In the genomic region with DNA sequence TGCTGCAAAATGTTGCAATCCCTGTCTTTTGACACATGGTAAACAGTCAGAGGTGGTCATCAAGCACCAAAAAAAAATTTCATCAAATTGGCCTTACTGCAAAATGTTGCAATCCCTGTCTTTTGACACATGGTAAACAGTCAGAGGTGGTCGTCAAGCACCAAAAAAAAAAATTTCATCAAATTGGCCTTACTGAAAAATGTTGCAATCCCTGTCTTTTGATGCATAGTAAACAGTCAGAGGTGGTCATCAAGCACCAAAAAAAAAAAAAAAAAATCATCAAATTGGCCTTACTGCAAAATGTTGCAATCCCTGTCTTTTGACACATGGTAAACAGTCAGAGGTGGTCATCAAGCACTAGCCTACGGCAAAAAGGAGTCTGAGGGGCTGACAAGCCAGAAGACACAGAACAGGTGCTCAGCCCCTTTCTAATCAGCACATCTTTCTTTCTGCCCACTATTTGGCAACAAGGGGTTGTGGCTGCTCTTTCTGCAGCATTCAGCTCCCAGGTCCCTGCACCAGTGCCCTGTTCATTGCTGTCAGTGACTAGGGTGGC, we compare ENCODE assay signal across 16 cellular contexts.
DNase-seq lines count a peak whose midpoint lies in the region; ATAC-seq and TF ChIP-seq lines count a peak whose summit lies in the region.
"Had no signal": no experiment of that assay in that cellular context is flagged by ENCODE, and none has a peak within 500 bp of the region (broad histone marks: within the 10 kb centered on the region; RNA-seq: fewer than 3 reads in every experiment).

No MANE protein-coding gene starts in this region.

- H3K9me2 ChIP-seq in Karpas-422 (replicated peaks; ENCODE audit: insufficient read depth, low read length): no peaks in the 10 kb centered on the region

- no peak overlapping the region for H3K27ac Mint-ChIP-seq in MCF 10A (ENCODE audit: low read depth, unreplicated experiment)
- H3K27ac Mint-ChIP-seq: CD4-positive, alpha-beta memory T cell; HFFc6 had no signal

- H3K4me1 ChIP-seq in breast epithelium: no peaks in the 10 kb centered on the region
- peaks cover 0 to 32% (median 14%) of the 10 kb centered on the region in 4 donors for H3K4me1 ChIP-seq in right lobe of liver
- peaks cover 16% of the 10 kb centered on the region for H3K4me1 ChIP-seq in Karpas-422 (ENCODE audit: low read length)
- H3K4me1 ChIP-seq: BE2C had no signal

- no peaks in the 10 kb centered on the region for H3K27me3 ChIP-seq in breast epithelium
- no peaks in the 10 kb centered on the region for H3K27me3 ChIP-seq in right lobe of liver
- H3K27me3 ChIP-seq in Karpas-422 (ENCODE audit: low read length): no peaks in the 10 kb centered on the region
- H3K27me3 ChIP-seq: BE2C had no signal

- H3K4me3 Mint-ChIP-seq in MCF 10A (ENCODE audit: unreplicated experiment): no peak overlapping the region
- H3K4me3 Mint-ChIP-seq: CD4-positive, alpha-beta memory T cell; HFFc6 had no signal

- H3K36me3 ChIP-seq in breast epithelium: no peaks in the 10 kb centered on the region
- no peaks in the 10 kb centered on the region for H3K36me3 ChIP-seq in right lobe of liver
- no peaks in the 10 kb centered on the region for H3K36me3 ChIP-seq in Karpas-422 (ENCODE audit: insufficient read depth, low read length)
- H3K36me3 ChIP-seq: BE2C had no signal

- TF ChIP-seq CTCF in MCF 10A (IDR thresholded peaks at IDR 0.05; ENCODE audit: unreplicated experiment) (no peak), breast epithelium (IDR thresholded peaks at IDR 0.05) (no peak), right lobe of liver (IDR thresholded peaks at IDR 0.05) (no peak)

- no peak overlapping the region for H3K27ac ChIP-seq in breast epithelium
- peak overlapping the region in 2 of 3 donors; percentile 71 to 78 for H3K27ac ChIP-seq in right lobe of liver
- no peak overlapping the region for H3K27ac ChIP-seq in Karpas-422 (ENCODE audit: low read length)
- H3K27ac ChIP-seq: C4-2B had no signal

- no peak overlapping the region for H3K9ac ChIP-seq in Karpas-422 (ENCODE audit: low read length)

- ATAC-seq in right lobe of liver (peak; percentile 73 to 82 (median 78)), GM18517 (IDR thresholded peaks at IDR 0.05; ENCODE audit: unreplicated experiment) (no peak)
- ATAC-seq: GM12878 had no signal

- BruUV-seq in MCF 10A (replicated peaks; lab: Mats Ljungman, UMichigan): no TSS peak

- no peak overlapping the region for H3K4me2 ChIP-seq in Karpas-422 (ENCODE audit: low read depth, low read length, poor library complexity, severe bottlenecking)

- DNase-seq in MCF 10A (ENCODE audit: unreplicated experiment) (peak; percentile 48), breast epithelium (ENCODE audit: low spot score in 2 of 2) (no peak), SK-N-DZ (ENCODE audit: low spot score) (peak; percentile 73), right lobe of liver (peak in 2 of 3 donors; percentile 51 to 52), Karpas-422 (no peak), NCI-H2227 (lab: John Stamatoyannopoulos, UW; ENCODE audit: unreplicated experiment) (no peak)
- DNase-seq: 8988T; ACHN; BE2C; CD4-positive, alpha-beta memory T cell; DMS79; HCEC 1CT; HFFc6 had no signal

- H3K27me3 Mint-ChIP-seq in MCF 10A (ENCODE audit: insufficient read depth, unreplicated experiment): no peaks in the 10 kb centered on the region

- no peaks in the 10 kb centered on the region for H3K9me3 Mint-ChIP-seq in MCF 10A (ENCODE audit: unreplicated experiment)
- H3K9me3 Mint-ChIP-seq: HFFc6 had no signal

- no peak for TF ChIP-seq POLR2A in breast epithelium (IDR thresholded peaks at IDR 0.05)
- no peak for TF ChIP-seq POLR2A in right lobe of liver (IDR thresholded peaks at IDR 0.05)

- H3K79me2 ChIP-seq in Karpas-422 (ENCODE audit: low read length): no peaks in the 10 kb centered on the region

- POLR2A ChIA-PET in MCF 10A (lab: Yijun Ruan, JAX): no interaction called here

- peaks cover 23% of the 10 kb centered on the region for H3K4me1 Mint-ChIP-seq in MCF 10A (ENCODE audit: insufficient read depth, unreplicated experiment)
- H3K4me1 Mint-ChIP-seq: CD4-positive, alpha-beta memory T cell had no signal

- no peaks in the 10 kb centered on the region for H3K36me3 Mint-ChIP-seq in MCF 10A (ENCODE audit: insufficient read depth, unreplicated experiment)
- H3K36me3 Mint-ChIP-seq: CD4-positive, alpha-beta memory T cell had no signal

- no peak overlapping the region for H2AFZ ChIP-seq in Karpas-422 (ENCODE audit: low read length)

- CTCF ChIA-PET in MCF 10A (lab: Yijun Ruan, JAX): interaction anchor here (0.6 kb wide), 3 partner anchors 25 to 1543 kb away, joined by 3 to 4 read pairs (median 3); no protein-coding TSS in a partner anchor

- H3K9me3 ChIP-seq in breast epithelium: no peaks in the 10 kb centered on the region
- no peaks in the 10 kb centered on the region for H3K9me3 ChIP-seq in right lobe of liver
- no peaks in the 10 kb centered on the region for H3K9me3 ChIP-seq in Karpas-422 (ENCODE audit: low read length)
- H3K9me3 ChIP-seq: BE2C had no signal

- intact Hi-C loops in MCF 10A (cut with micrococcal nuclease) (no loop called here), breast epithelium (cut with DNase I; ENCODE audit: low total_unique reads) (no loop called here), right lobe of liver (cut with DNase I) (no loop called here)

- WGBS in right lobe of liver (ENCODE audit: insufficient coverage, low coverage, low lambda C conversion rate, missing lambda C conversion rate): 10% methylated on average over 2 of the region's 2 CpGs

- H3K4me3 ChIP-seq in breast epithelium (no peak overlapping the region), right lobe of liver (no peak overlapping the region), Karpas-422 (ENCODE audit: low read length) (no peak overlapping the region)
- H3K4me3 ChIP-seq: GM12878 had no signal

- H4K20me1 ChIP-seq in Karpas-422 (ENCODE audit: insufficient read depth, low read depth, low read length): no peaks in the 10 kb centered on the region

Comparison
In these comparisons a context has a peak if more than half of its experiments do, and no peak if none do; other contexts are left out.
1. DNase-seq: peak in MCF 10A (single experiment), SK-N-DZ (single experiment) and right lobe of liver (2 of 3); none in breast epithelium (0 of 2), Karpas-422 (single experiment) and NCI-H2227 (single experiment).
2. H3K27ac ChIP-seq: peak in right lobe of liver (2 of 3); none in breast epithelium (0 of 2) and Karpas-422 (single experiment).